8 cellular contexts compared by ENCODE assay signal in the genomic region with DNA sequence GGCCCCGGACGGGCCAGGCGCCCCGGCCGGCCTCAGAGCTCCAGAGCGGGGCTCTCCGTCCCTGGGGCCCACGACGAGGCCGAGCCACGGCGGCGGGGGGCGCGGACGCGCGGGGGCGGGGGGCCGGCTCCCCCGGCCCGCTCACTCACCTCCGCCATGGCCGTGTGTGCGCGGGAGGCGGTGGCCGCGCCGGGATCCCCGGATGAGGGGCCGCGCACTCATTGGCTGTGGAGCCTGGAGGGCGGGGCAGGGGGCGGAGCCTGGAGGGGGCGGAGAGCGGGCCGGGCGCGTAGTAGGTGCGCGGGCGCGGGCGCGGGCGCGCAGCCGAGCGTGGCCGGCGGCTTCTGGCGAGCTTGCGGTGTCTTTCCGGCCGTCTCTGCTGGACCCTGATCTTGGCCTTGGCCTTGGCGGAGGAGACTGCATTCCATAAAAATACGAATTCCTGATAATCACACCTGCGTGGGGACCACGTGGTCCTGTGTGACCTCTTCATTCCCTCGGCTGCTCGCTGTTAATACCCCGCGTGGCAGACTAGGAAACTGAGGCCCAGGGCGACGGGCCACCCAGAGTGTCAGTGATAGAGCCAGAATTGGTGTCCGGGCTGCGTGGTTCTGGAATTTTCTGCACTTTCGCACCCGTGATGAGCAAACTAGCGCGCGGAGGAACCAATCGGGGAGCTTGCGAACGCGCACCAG. TPM values are rescaled to one million over a fixed set of nuclear protein-coding genes. Genes with fewer than 3 reads are reported as not detected.
DNase-seq lines count a peak whose midpoint lies in the region; ATAC-seq, FAIRE-seq and TF ChIP-seq lines count a peak whose summit lies in the region.

A gene with protein sequence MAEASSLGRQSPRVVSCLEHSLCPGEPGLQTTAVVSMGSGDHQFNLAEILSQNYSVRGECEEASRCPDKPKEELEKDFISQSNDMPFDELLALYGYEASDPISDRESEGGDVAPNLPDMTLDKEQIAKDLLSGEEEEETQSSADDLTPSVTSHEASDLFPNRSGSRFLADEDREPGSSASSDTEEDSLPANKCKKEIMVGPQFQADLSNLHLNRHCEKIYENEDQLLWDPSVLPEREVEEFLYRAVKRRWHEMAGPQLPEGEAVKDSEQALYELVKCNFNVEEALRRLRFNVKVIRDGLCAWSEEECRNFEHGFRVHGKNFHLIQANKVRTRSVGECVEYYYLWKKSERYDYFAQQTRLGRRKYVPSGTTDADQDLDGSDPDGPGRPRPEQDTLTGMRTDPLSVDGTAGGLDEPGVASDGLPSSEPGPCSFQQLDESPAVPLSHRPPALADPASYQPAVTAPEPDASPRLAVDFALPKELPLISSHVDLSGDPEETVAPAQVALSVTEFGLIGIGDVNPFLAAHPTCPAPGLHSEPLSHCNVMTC (minus strand): TSS at position 172 of the 695 bp plus-strand sequence. CDS start 14 bp downstream, at position 158.

- H3K4me2 ChIP-seq in BLaER1, result peak within 1 kb of the TSS; percentile 79
- H3K4me2 ChIP-seq in fibroblast of lung (ENCODE audit: extremely low read depth, insufficient read depth, low read length), result peak within 1 kb of the TSS; percentile 86

- ATAC-seq in GM19351 (IDR thresholded peaks at IDR 0.05; ENCODE audit: unreplicated experiment) (peak; percentile 80), naive B cell (ENCODE audit: low read depth in 2 of 2) (peak; percentile 96 to 97)

- H3K4me1 ChIP-seq in BLaER1, result peaks cover 38% of the 10 kb centered on the region
- peaks cover 7% of the 10 kb centered on the region for H3K4me1 ChIP-seq in fibroblast of lung (ENCODE audit: control insufficient read depth, extremely low read depth, insufficient read depth, low read length)

- H3K4me3 ChIP-seq in BLaER1 (peak within 1 kb of the TSS; percentile 73), fibroblast of lung (replicated peaks in 1 of 4; ENCODE audit: control extremely low read depth in 1 of 4, insufficient read depth in 1 of 4, low read depth in 3 of 4, low read length in 4 of 4) (peak within 1 kb of the TSS; percentile 48 to 89 (median 70))

- H3K27ac Mint-ChIP-seq in activated T-helper 1 cell treated with anti-CD3 and anti-CD28 coated beads, Interleukin-12 subunit alpha, Interleukin-12 subunit beta, Interleukin-2, Interleukin-4 antibody, amounts not matched to agents 30 ng/mL and 10 ng/mL and 1 ng/mL, durations not matched to agents 14 hours and 24 hours and 36 hours, result peak within 1 kb of the TSS; percentile 74
- peak within 1 kb of the TSS; percentile 40 to 89 (median 78) for H3K27ac Mint-ChIP-seq in naive B cell

- peak within 1 kb of the TSS; percentile 82 for H2AFZ ChIP-seq in fibroblast of lung (ENCODE audit: low read length)

- H3K27me3 ChIP-seq in BLaER1 (no peaks in the 10 kb centered on the region), fibroblast of lung (ENCODE audit: control insufficient read depth, insufficient read depth, low read length) (no peaks in the 10 kb centered on the region)

- H3K36me3 Mint-ChIP-seq in activated T-helper 1 cell treated with anti-CD3 and anti-CD28 coated beads, Interleukin-12 subunit alpha, Interleukin-12 subunit beta, Interleukin-2, Interleukin-4 antibody, amounts not matched to agents 30 ng/mL and 10 ng/mL and 1 ng/mL, durations not matched to agents 14 hours and 24 hours and 36 hours (ENCODE audit: low read depth), result peaks cover 14% of the 10 kb centered on the region
- H3K36me3 Mint-ChIP-seq in naive B cell, result peaks cover 0 to 2% of the 10 kb centered on the region in 2 donors

- FAIRE-seq in RCC 7860 (lab: Jason Lieb, UNC), result no peak

- peaks cover 49% of the 10 kb centered on the region for H3K4me1 Mint-ChIP-seq in activated T-helper 1 cell treated with anti-CD3 and anti-CD28 coated beads, Interleukin-12 subunit alpha, Interleukin-12 subunit beta, Interleukin-2, Interleukin-4 antibody, amounts not matched to agents 30 ng/mL and 10 ng/mL and 1 ng/mL, durations not matched to agents 14 hours and 24 hours and 36 hours (ENCODE audit: low read depth)
- peaks cover 41 to 51% (median 45%) of the 10 kb centered on the region in 3 donors for H3K4me1 Mint-ChIP-seq in naive B cell

- peaks cover 42% of the 10 kb centered on the region for H3K79me2 ChIP-seq in fibroblast of lung (ENCODE audit: control insufficient read depth, insufficient read depth, low read length)

- DNase-seq in HT1080 (ENCODE audit: low read depth) (no peak), RCC 7860 (ENCODE audit: low spot score) (peak; percentile 42), fibroblast of lung (ENCODE audit: low read depth in 2 of 2) (peak; percentile 64 to 76), naive B cell (peak; percentile 85)
- DNase-seq in activated T-helper 1 cell treated with anti-CD3 and anti-CD28 coated beads, Interleukin-12 subunit alpha, Interleukin-12 subunit beta, Interleukin-2, Interleukin-4 antibody, amounts not matched to agents 30 ng/mL and 10 ng/mL and 1 ng/mL, durations not matched to agents 14 hours and 24 hours and 36 hours (ENCODE audit: low spot score), result peak; percentile 91
- DNase-seq in stimulated activated CD8-positive, alpha-beta memory T cell treated with anti-CD3 and anti-CD28 coated beads, Interleukin-7, amount 100 ng/mL, for 48 hours (ENCODE audit: extremely low read depth in 1 of 2, low read depth in 1 of 2), result peak; percentile 72 to 75

- TF ChIP-seq CTCF in fibroblast of lung (conservative IDR thresholded peaks at IDR 0.05 in 1 of 2, IDR thresholded peaks at IDR 0.05 in 1 of 2; ENCODE audit: low read depth in 1 of 2, low read length in 2 of 2), result no peak

- no peaks in the 10 kb centered on the region for H3K9me3 Mint-ChIP-seq in activated T-helper 1 cell treated with anti-CD3 and anti-CD28 coated beads, Interleukin-12 subunit alpha, Interleukin-12 subunit beta, Interleukin-2, Interleukin-4 antibody, amounts not matched to agents 30 ng/mL and 10 ng/mL and 1 ng/mL, durations not matched to agents 14 hours and 24 hours and 36 hours
- H3K9me3 Mint-ChIP-seq in naive B cell, result peaks cover 0 to 4% (median 0%) of the 10 kb centered on the region in 7 donors

- H4K20me1 ChIP-seq in BLaER1, result peaks cover 38% of the 10 kb centered on the region
- H4K20me1 ChIP-seq in fibroblast of lung (ENCODE audit: control insufficient read depth, extremely low read depth, insufficient read depth, low read length), result no peaks in the 10 kb centered on the region

- intact Hi-C loops in activated T-helper 1 cell treated with anti-CD3 and anti-CD28 coated beads, Interleukin-12 subunit alpha, Interleukin-12 subunit beta, Interleukin-2, Interleukin-4 antibody, amounts not matched to agents 30 ng/mL and 10 ng/mL and 1 ng/mL, durations not matched to agents 14 hours and 24 hours and 36 hours (cut with micrococcal nuclease), result loop anchor here (5.0 kb wide), 1 partner anchor 163 kb away; a partner anchor contains a TSS

- peak within 1 kb of the TSS; percentile 84 for H3K4me3 Mint-ChIP-seq in activated T-helper 1 cell treated with anti-CD3 and anti-CD28 coated beads, Interleukin-12 subunit alpha, Interleukin-12 subunit beta, Interleukin-2, Interleukin-4 antibody, amounts not matched to agents 30 ng/mL and 10 ng/mL and 1 ng/mL, durations not matched to agents 14 hours and 24 hours and 36 hours
- H3K4me3 Mint-ChIP-seq in naive B cell, result peak within 1 kb of the TSS; percentile 74 to 91 (median 88)

- peaks cover 5% of the 10 kb centered on the region for H3K27me3 Mint-ChIP-seq in activated T-helper 1 cell treated with anti-CD3 and anti-CD28 coated beads, Interleukin-12 subunit alpha, Interleukin-12 subunit beta, Interleukin-2, Interleukin-4 antibody, amounts not matched to agents 30 ng/mL and 10 ng/mL and 1 ng/mL, durations not matched to agents 14 hours and 24 hours and 36 hours (ENCODE audit: insufficient read depth)
- H3K27me3 Mint-ChIP-seq in naive B cell, result peaks cover 0 to 6% (median 0%) of the 10 kb centered on the region in 3 donors

- H3K27ac ChIP-seq in BLaER1 (peak within 1 kb of the TSS; percentile 78), fibroblast of lung (ENCODE audit: insufficient read depth, low read length) (peak within 1 kb of the TSS; percentile 62)

- peaks cover 11% of the 10 kb centered on the region for H3K36me3 ChIP-seq in BLaER1
- peaks cover 7% of the 10 kb centered on the region for H3K36me3 ChIP-seq in fibroblast of lung (ENCODE audit: control insufficient read depth, insufficient read depth, low read length)

- H3K9ac ChIP-seq in BLaER1 (peak within 1 kb of the TSS; percentile 79), fibroblast of lung (ENCODE audit: insufficient read depth, low read length) (peak within 1 kb of the TSS; percentile 76)

- peaks cover 9% of the 10 kb centered on the region; the same call in 1 of the 2 replicates for H3K9me3 ChIP-seq in BLaER1
- H3K9me3 ChIP-seq in fibroblast of lung (ENCODE audit: control insufficient read depth, insufficient read depth, low read depth, low read length), result no peaks in the 10 kb centered on the region

RNA-seq across cellular contexts. Expression of the gene that starts here (rescaled TPM):
- 12.7 and 18.6 TPM in 2 replicates for total RNA-seq in HT1080 (2014; rRNA removed; shearing (Covaris generic))
- polyA plus RNA-seq in HT1080 (2015; cell fraction: cytosol; rRNA removed), result 12.8 TPM in 2 replicates
- polyA plus RNA-seq in HT1080 (2015; cell fraction: nucleus; rRNA removed), result 14.2 and 19.5 TPM in 2 replicates
- 32.0 and 34.2 TPM in 2 replicates for total RNA-seq in activated T-helper 1 cell treated with anti-CD3 and anti-CD28 coated beads, Interleukin-12 subunit alpha, Interleukin-12 subunit beta, Interleukin-2, Interleukin-4 antibody, amounts not matched to agents 30 ng/mL and 10 ng/mL and 1 ng/mL, durations not matched to agents 14 hours and 24 hours and 36 hours
- 9.2 and 20.6 TPM in 2 replicates for total RNA-seq in fibroblast of lung
- 13.7 and 17.7 TPM in 2 replicates for polyA plus RNA-seq in fibroblast of lung
- polyA plus RNA-seq in fibroblast of lung (2012), result 25.5 and 32.9 TPM in 2 replicates
- polyA minus RNA-seq in fibroblast of lung (ENCODE audit: low replicate concordance), result 91.8 and 160 TPM in 2 replicates
- 1 to 10 TPM; 2.4 to 5.1 (median 3.9) TPM for polyA plus RNA-seq in naive B cell (ENCODE audit: low read depth in 6 of 6)
